1 cellular context compared by ENCODE assay signal in genomic region chr2:48126180-48126579, GRCh38.
A peak's percentile ranks its signal among the peaks of the same experiment; 100 is the strongest.
TF ChIP-seq lines count a peak whose summit lies in the region.

No MANE protein-coding gene starts in this region.

TF ChIP-seq in A549, 52 proteins besides CTCF, POLR2A, EP300 and RAD21:
- TF ChIP-seq ELK1 (IDR thresholded peaks at IDR 0.05; ENCODE audit: low read depth, low read length) (no peak), HEYL (CRISPR knock-in tag; IDR thresholded peaks at IDR 0.05) (no peak), ZSCAN20 (CRISPR knock-in tag; IDR thresholded peaks at IDR 0.05) (no peak), ZFP36 (IDR thresholded peaks at IDR 0.05; ENCODE audit: borderline replicate concordance, partially characterized antibody) (no peak), CEBPB (IDR thresholded peaks at IDR 0.05) (peak; percentile 39 to 62; a peak in 3 of 4 replicates)
